In the genomic region with DNA sequence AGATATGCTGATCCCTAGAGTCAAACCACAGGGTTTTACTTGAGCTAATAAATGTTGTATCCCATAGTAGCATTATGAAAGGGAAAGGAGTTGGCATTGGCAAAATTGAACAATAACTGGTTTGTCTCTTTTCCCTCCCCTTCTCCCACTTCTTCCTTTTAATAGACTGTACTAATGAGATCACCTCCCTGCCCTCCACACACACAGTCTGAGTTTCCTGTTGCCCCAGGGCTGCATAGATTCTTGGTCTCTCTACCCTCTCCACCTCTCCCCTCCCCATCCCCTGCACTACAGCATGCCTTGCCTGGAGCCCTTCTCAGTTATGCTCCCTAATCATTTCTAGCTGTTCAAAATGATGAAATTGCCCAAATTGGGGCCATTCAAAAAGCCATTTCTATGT, we compare ENCODE assay signal across 20 cellular contexts. TPM values are rescaled to one million over a fixed set of nuclear protein-coding genes. Genes with fewer than 3 reads are reported as not detected.
DNase-seq lines count a peak whose midpoint lies in the region; ATAC-seq, FAIRE-seq and TF ChIP-seq lines count a peak whose summit lies in the region.
"Had no signal": no experiment of that assay in that cellular context is flagged by ENCODE, and none has a peak within 500 bp of the region (broad histone marks: within the 10 kb centered on the region; RNA-seq: fewer than 3 reads in every experiment).

No MANE protein-coding gene starts in this region.

- H3K36me3 ChIP-seq in RWPE2 (ENCODE audit: low read depth), result no peaks in the 10 kb centered on the region; the same call in 1 of the 2 replicates
- H3K36me3 ChIP-seq: right atrium auricular region had no signal

- H3K9me3 ChIP-seq in right cardiac atrium (ENCODE audit: control insufficient read depth, low read length), result peaks cover 1% of the 10 kb centered on the region
- H3K9me3 ChIP-seq in RWPE2 (ENCODE audit: severe bottlenecking), result peaks cover 3% of the 10 kb centered on the region
- H3K9me3 ChIP-seq: testis had no signal

- intact Hi-C loops in right cardiac atrium (cut with DNase I), result loop anchor here in 1 of 4 donors (5.0 kb wide), 1 partner anchor 34 kb away; no protein-coding TSS in a partner anchor
- intact Hi-C loops in left ventricle myocardium superior (cut with micrococcal nuclease), result no loop called here
- intact Hi-C loops in dorsolateral prefrontal cortex (cut with DNase I), result no loop called here

- H3K27ac Mint-ChIP-seq in stimulated activated effector memory CD8-positive, alpha-beta T cell treated with anti-CD3 and anti-CD28 coated beads, Interleukin-12 subunit alpha, Interleukin-12 subunit beta, amount 100 ng/mL, for 72 hours, result no peak overlapping the region
- H3K27ac Mint-ChIP-seq: dendritic cell treated with granulocyte-macrophage colony-stimulating factor and Interleukin-4, amounts not matched to agents 40 ng/mL and 50 ng/mL, for 4 days had no signal

- no peak for DNase-seq in right cardiac atrium
- no peak for DNase-seq in left ventricle myocardium superior
- no peak for DNase-seq in RWPE2 (ENCODE audit: low spot score)
- DNase-seq in epithelial cell of prostate (ENCODE audit: low read depth, low spot score), result peak; percentile 41
- peak; percentile 30 for DNase-seq in urothelium cell line (ENCODE audit: low spot score)
- DNase-seq in dorsolateral prefrontal cortex, result no peak
- no peak for DNase-seq in stimulated activated effector memory CD8-positive, alpha-beta T cell treated with anti-CD3 and anti-CD28 coated beads, Interleukin-12 subunit alpha, Interleukin-12 subunit beta, amount 100 ng/mL, for 72 hours (ENCODE audit: low spot score in 2 of 2)
- DNase-seq: ACHN; activated effector memory CD4-positive, alpha-beta T cell treated with anti-CD3 and anti-CD28 coated beads, Interleukin-2, amount 50 U/mL, for 16 hours; CD4-positive, alpha-beta memory T cell; GDM1; NCI-H2081 treated with DMSO at 0.1 percent for 48 hours; stimulated activated CD4-positive, alpha-beta T cell treated with anti-CD3 and anti-CD28 coated beads, Interleukin-2, amount 100 ng/mL, for 24 hours; testis had no signal

- no peaks in the 10 kb centered on the region for H3K27me3 ChIP-seq in right cardiac atrium (ENCODE audit: control insufficient read depth, insufficient read depth)
- no peaks in the 10 kb centered on the region for H3K27me3 ChIP-seq in RWPE2 (ENCODE audit: insufficient read depth, poor library complexity, severe bottlenecking)
- no peaks in the 10 kb centered on the region for H3K27me3 ChIP-seq in dorsolateral prefrontal cortex
- H3K27me3 ChIP-seq: right atrium auricular region, testis had no signal

- H3K36me3 Mint-ChIP-seq in stimulated activated effector memory CD8-positive, alpha-beta T cell treated with anti-CD3 and anti-CD28 coated beads, Interleukin-12 subunit alpha, Interleukin-12 subunit beta, amount 100 ng/mL, for 72 hours, result no peaks in the 10 kb centered on the region

- H3K4me1 ChIP-seq in right cardiac atrium (ENCODE audit: control insufficient read depth, insufficient read depth, low read length) (no peaks in the 10 kb centered on the region), RWPE2 (ENCODE audit: insufficient read depth, poor library complexity, severe bottlenecking) (peaks cover 41% of the 10 kb centered on the region)
- H3K4me1 ChIP-seq: testis had no signal

- ATAC-seq in right cardiac atrium, result peak; percentile 54 to 63
- ATAC-seq in left ventricle myocardium superior, result no peak
- ATAC-seq in RWPE2 (ENCODE audit: low read depth), result peak; percentile 67
- no peak for ATAC-seq in GM21786 (IDR thresholded peaks at IDR 0.05; ENCODE audit: unreplicated experiment)
- ATAC-seq in stimulated activated effector memory CD8-positive, alpha-beta T cell treated with anti-CD3 and anti-CD28 coated beads, Interleukin-12 subunit alpha, Interleukin-12 subunit beta, amount 100 ng/mL, for 72 hours, result no peak

- peaks cover 12% of the 10 kb centered on the region for H3K9me3 Mint-ChIP-seq in stimulated activated effector memory CD8-positive, alpha-beta T cell treated with anti-CD3 and anti-CD28 coated beads, Interleukin-12 subunit alpha, Interleukin-12 subunit beta, amount 100 ng/mL, for 72 hours

- H3K4me1 Mint-ChIP-seq in stimulated activated effector memory CD8-positive, alpha-beta T cell treated with anti-CD3 and anti-CD28 coated beads, Interleukin-12 subunit alpha, Interleukin-12 subunit beta, amount 100 ng/mL, for 72 hours, result peaks cover 16% of the 10 kb centered on the region

- FAIRE-seq in urothelium cell line (lab: Jason Lieb, UNC), result no peak
- FAIRE-seq: astrocyte had no signal

- TF ChIP-seq CTCF in RWPE2 (IDR thresholded peaks at IDR 0.05; ENCODE audit: poor library complexity, severe bottlenecking) (no peak), dorsolateral prefrontal cortex (IDR thresholded peaks at IDR 0.05 in 54 of 56, conservative IDR thresholded peaks at IDR 0.05 in 2 of 56; ENCODE audit: low read depth in 1 of 56, partially characterized antibody in 56 of 56) (no peak)

- H3K4me3 ChIP-seq in right cardiac atrium (ENCODE audit: low read length) (no peak overlapping the region), RWPE2 (ENCODE audit: severe bottlenecking) (no peak overlapping the region), dorsolateral prefrontal cortex (no peak overlapping the region)
- H3K4me3 ChIP-seq: lung, right atrium auricular region, testis had no signal

- H3K4me3 Mint-ChIP-seq in stimulated activated effector memory CD8-positive, alpha-beta T cell treated with anti-CD3 and anti-CD28 coated beads, Interleukin-12 subunit alpha, Interleukin-12 subunit beta, amount 100 ng/mL, for 72 hours, result no peak overlapping the region
- H3K4me3 Mint-ChIP-seq: CD4-positive, alpha-beta memory T cell; dendritic cell treated with granulocyte-macrophage colony-stimulating factor and Interleukin-4, amounts not matched to agents 40 ng/mL and 50 ng/mL, for 4 days had no signal

- H3K27ac ChIP-seq in right cardiac atrium (ENCODE audit: low read length) (no peak overlapping the region), RWPE2 (ENCODE audit: poor library complexity, severe bottlenecking) (peak overlapping the region; percentile 86), epithelial cell of prostate (peak overlapping the region; percentile 84), dorsolateral prefrontal cortex (peak overlapping the region in 2 of 59 donors; percentile 3 to 13)
- H3K27ac ChIP-seq: testis, VCaP had no signal

RNA-seq across cellular contexts. Expression of a gene that starts 37.1 kb away (rescaled TPM):
- total RNA-seq in right cardiac atrium (1 to 10 TPM; 3.7 to 8.9 (median 6.2) TPM), left ventricle myocardium superior (2.8 TPM), dorsolateral prefrontal cortex (1 to 10 TPM; 1.1 to 9.4 (median 3.7) TPM)
- polyA plus RNA-seq in right cardiac atrium, result 0.84 TPM

Comparison
In these comparisons a context has a peak if more than half of its experiments do, and no peak if none do; other contexts are left out.
1. ATAC-seq: peak in right cardiac atrium (2 of 2) and RWPE2 (single experiment); none in left ventricle myocardium superior (single experiment), GM21786 (single experiment) and stimulated activated effector memory CD8-positive, alpha-beta T cell treated with anti-CD3 and anti-CD28 coated beads, Interleukin-12 subunit alpha, Interleukin-12 subunit beta, amount 100 ng/mL, for 72 hours (single experiment).
2. DNase-seq: peak in epithelial cell of prostate (single experiment) and urothelium cell line (single experiment); none in right cardiac atrium (0 of 3), left ventricle myocardium superior (single experiment), RWPE2 (single experiment), dorsolateral prefrontal cortex (0 of 10) and stimulated activated effector memory CD8-positive, alpha-beta T cell treated with anti-CD3 and anti-CD28 coated beads, Interleukin-12 subunit alpha, Interleukin-12 subunit beta, amount 100 ng/mL, for 72 hours (0 of 2).